20 cellular contexts compared by ENCODE assay signal in genomic region chr17:32910769-32911168, GRCh38. TPM values are rescaled to one million over a fixed set of nuclear protein-coding genes. Genes with fewer than 3 reads are reported as not detected.
A peak's percentile ranks its signal among the peaks of the same experiment; 100 is the strongest.
DNase-seq lines count a peak whose midpoint lies in the region; ATAC-seq, FAIRE-seq and TF ChIP-seq lines count a peak whose summit lies in the region.
"Had no signal": no experiment of that assay in that cellular context is flagged by ENCODE, and none has a peak within 500 bp of the region (broad histone marks: within the 10 kb centered on the region; RNA-seq: fewer than 3 reads in every experiment).

No MANE protein-coding gene starts in this region.

- DNase-seq in activated CD4-positive, alpha-beta T cell treated with anti-CD3 and anti-CD28 coated beads, Interleukin-2, amount 10 ng/mL, durations not matched to agents 7 days and 5 days, result peak; percentile 1
- DNase-seq in activated CD4-positive, alpha-beta T cell treated with anti-CD3 and anti-CD28 coated beads, Interleukin-2, amount 50 U/mL, for 48 hours, result no peak
- no peak for DNase-seq in keratinocyte (ENCODE audit: low read depth, low spot score)
- DNase-seq in stomach, result no peak
- no peak for DNase-seq in gastrocnemius medialis
- no peak for DNase-seq in DMS79 treated with DMSO at 0.1 percent for 48 hours (lab: John Stamatoyannopoulos, UW)
- DNase-seq: 8988T, BE2C, DMS 273 treated with DMSO at 0.1 percent for 48 hours, GF-D8, HFFc6, IMR-90, NCI-H1105 treated with DMSO at 0.1 percent for 48 hours, NCI-H1694 treated with DMSO at 0.1 percent for 48 hours, NCI-H526 treated with DMSO at 0.1 percent for 48 hours, OCI-M1, RPMI8226, SIG-M5 had no signal

- H3K27ac Mint-ChIP-seq in activated CD4-positive, alpha-beta T cell treated with anti-CD3 and anti-CD28 coated beads, Interleukin-2, amount 10 ng/mL, durations not matched to agents 7 days and 5 days, result no peak overlapping the region
- H3K27ac Mint-ChIP-seq: HFFc6 had no signal

- ATAC-seq in gastrocnemius medialis, result no peak
- no peak for ATAC-seq in HG03442 (IDR thresholded peaks at IDR 0.05; ENCODE audit: unreplicated experiment)

- H3K36me3 ChIP-seq in keratinocyte (ENCODE audit: control insufficient read depth in 2 of 2, extremely low read depth in 1 of 2, insufficient read depth in 2 of 2, low read length in 2 of 2) (no peaks in the 10 kb centered on the region), stomach (no peaks in the 10 kb centered on the region), gastrocnemius medialis (no peaks in the 10 kb centered on the region)
- H3K36me3 ChIP-seq: BE2C had no signal

- TF ChIP-seq CTCF in VCaP (conservative IDR thresholded peaks at IDR 0.05), result no peak
- no peak for TF ChIP-seq CTCF in keratinocyte (optimal IDR thresholded peaks at IDR 0.05 in 1 of 3, IDR thresholded peaks at IDR 0.05 in 1 of 3, conservative IDR thresholded peaks at IDR 0.05 in 1 of 3; ENCODE audit: extremely low read depth in 1 of 3, insufficient read depth in 2 of 3, low read length in 3 of 3)
- no peak for TF ChIP-seq CTCF in stomach (IDR thresholded peaks at IDR 0.05)
- no peak for TF ChIP-seq CTCF in gastrocnemius medialis (IDR thresholded peaks at IDR 0.05 in 4 of 5, conservative IDR thresholded peaks at IDR 0.05 in 1 of 5)

- H3K27me3 ChIP-seq in keratinocyte (ENCODE audit: control insufficient read depth, extremely low read depth, insufficient read depth, low read length) (no peaks in the 10 kb centered on the region), stomach (no peaks in the 10 kb centered on the region), gastrocnemius medialis (no peaks in the 10 kb centered on the region)

- H3K4me3 ChIP-seq in keratinocyte (ENCODE audit: control insufficient read depth in 2 of 3, extremely low read depth in 1 of 3, insufficient read depth in 2 of 3, low read depth in 1 of 3, low read length in 3 of 3) (no peak overlapping the region), stomach (no peak overlapping the region), gastrocnemius medialis (no peak overlapping the region)

- CTCF ChIA-PET in activated CD4-positive, alpha-beta T cell treated with anti-CD3 and anti-CD28 coated beads, Interleukin-2, amount 10 ng/mL, durations not matched to agents 7 days and 5 days (lab: Charles Lee), result interaction anchor here (0.6 to 1.4 kb wide), 3 partner anchors 26 to 181 kb away, joined by 3 to 12 read pairs (median 5); partner anchors contain the start of gene MYO1D

- no peaks in the 10 kb centered on the region for H3K9me3 ChIP-seq in keratinocyte (ENCODE audit: control insufficient read depth, low read depth, low read length)
- no peaks in the 10 kb centered on the region for H3K9me3 ChIP-seq in stomach
- no peaks in the 10 kb centered on the region for H3K9me3 ChIP-seq in gastrocnemius medialis
- H3K9me3 ChIP-seq: BE2C had no signal

- no peak for TF ChIP-seq POLR2A in stomach (IDR thresholded peaks at IDR 0.05)
- no peak for TF ChIP-seq POLR2A in gastrocnemius medialis (IDR thresholded peaks at IDR 0.05)

- H2AFZ ChIP-seq in keratinocyte (ENCODE audit: control insufficient read depth, low read length), result no peak overlapping the region

- H3K27me3 Mint-ChIP-seq in activated CD4-positive, alpha-beta T cell treated with anti-CD3 and anti-CD28 coated beads, Interleukin-2, amount 10 ng/mL, durations not matched to agents 7 days and 5 days, result peaks cover 22% of the 10 kb centered on the region

- POLR2A ChIA-PET in activated CD4-positive, alpha-beta T cell treated with anti-CD3 and anti-CD28 coated beads, Interleukin-2, amount 10 ng/mL, durations not matched to agents 7 days and 5 days (lab: Charles Lee), result no interaction called here

- H3K79me2 ChIP-seq in keratinocyte (ENCODE audit: control insufficient read depth, insufficient read depth, low read length), result no peaks in the 10 kb centered on the region

- in situ Hi-C loops in gastrocnemius medialis (cut with MboI; ENCODE audit: low sequenced_read_pairs in 4 of 4), result loop anchor here in 1 of 4 donors (10.0 kb wide), 1 partner anchor 126 kb away; no protein-coding TSS in a partner anchor

- peaks cover 20% of the 10 kb centered on the region for H3K4me1 Mint-ChIP-seq in activated CD4-positive, alpha-beta T cell treated with anti-CD3 and anti-CD28 coated beads, Interleukin-2, amount 10 ng/mL, durations not matched to agents 7 days and 5 days

- H3K36me3 Mint-ChIP-seq in activated CD4-positive, alpha-beta T cell treated with anti-CD3 and anti-CD28 coated beads, Interleukin-2, amount 10 ng/mL, durations not matched to agents 7 days and 5 days (ENCODE audit: low read depth), result no peaks in the 10 kb centered on the region

- intact Hi-C loops in stomach (cut with DNase I; ENCODE audit: low total_unique reads), result no loop called here
- intact Hi-C loops in gastrocnemius medialis (cut with DNase I; ENCODE audit: low total_unique reads), result loop anchor here (10.0 kb wide), 1 partner anchor 126 kb away; no protein-coding TSS in a partner anchor

- no peak overlapping the region for H3K4me3 Mint-ChIP-seq in activated CD4-positive, alpha-beta T cell treated with anti-CD3 and anti-CD28 coated beads, Interleukin-2, amount 10 ng/mL, durations not matched to agents 7 days and 5 days
- H3K4me3 Mint-ChIP-seq: HFFc6 had no signal

- H3K9me3 Mint-ChIP-seq in activated CD4-positive, alpha-beta T cell treated with anti-CD3 and anti-CD28 coated beads, Interleukin-2, amount 10 ng/mL, durations not matched to agents 7 days and 5 days, result no peaks in the 10 kb centered on the region
- H3K9me3 Mint-ChIP-seq: HFFc6 had no signal

- dilution Hi-C loops in keratinocyte (cut with MboI; ENCODE audit: extremely low pct_ligation_motif_present, low sequenced_read_pairs), result loop anchor here (25.0 kb wide), 1 partner anchor 123 kb away; no protein-coding TSS in a partner anchor

- FAIRE-seq in keratinocyte (lab: Jason Lieb, UNC), result peak; percentile 9

- TF ChIP-seq EP300 in stomach (IDR thresholded peaks at IDR 0.05), result no peak

- H3K4me2 ChIP-seq in keratinocyte (ENCODE audit: control insufficient read depth, extremely low read depth, insufficient read depth, low read depth, low read length), result no peak overlapping the region

- peaks cover 3% of the 10 kb centered on the region for H3K4me1 ChIP-seq in keratinocyte (ENCODE audit: control insufficient read depth, extremely low read depth, insufficient read depth, low read length)
- H3K4me1 ChIP-seq in stomach, result peaks cover 20 to 42% (median 33%) of the 10 kb centered on the region in 4 donors
- no peaks in the 10 kb centered on the region for H3K4me1 ChIP-seq in gastrocnemius medialis
- H3K4me1 ChIP-seq: BE2C had no signal

- 24 to 67% (median 36%) methylated on average over 3 of the region's 3 CpGs for WGBS in stomach, 5 donors

- H3K27ac ChIP-seq in VCaP (peak overlapping the region; percentile 94), keratinocyte (ENCODE audit: control insufficient read depth, insufficient read depth, low read length) (no peak overlapping the region), stomach (peak overlapping the region in 4 of 5 donors; percentile 42 to 80 (median 66)), gastrocnemius medialis (no peak overlapping the region)

- no peaks in the 10 kb centered on the region for H4K20me1 ChIP-seq in keratinocyte (ENCODE audit: control insufficient read depth, extremely low read depth, insufficient read depth, low read length)

- H3K9me1 ChIP-seq in keratinocyte (ENCODE audit: control insufficient read depth, extremely low read depth, insufficient read depth, low read length), result no peaks in the 10 kb centered on the region

- H3K9ac ChIP-seq in keratinocyte (ENCODE audit: control insufficient read depth, extremely low read depth, insufficient read depth, low read length), result no peak overlapping the region

RNA-seq across cellular contexts. Expression of gene TMEM98, which starts 17.2 kb away (rescaled TPM):
- total RNA-seq in activated CD4-positive, alpha-beta T cell treated with anti-CD3 and anti-CD28 coated beads, Interleukin-2, amount 10 ng/mL, durations not matched to agents 7 days and 5 days, result under 1 TPM; 0.17 to 0.58 TPM
- 66.8 to 93.6 TPM (median 83.4 TPM) in 3 replicates for polyA plus RNA-seq in keratinocyte
- 3.9 TPM for polyA plus RNA-seq in keratinocyte (2011; ENCODE audit: low read depth)
- polyA plus RNA-seq in keratinocyte (2011; cell fraction: cytosol; rRNA removed), result 71.3 and 96.3 TPM in 2 replicates
- 82.1 and 100 TPM in 2 replicates for polyA plus RNA-seq in keratinocyte (2011; cell fraction: nucleus; rRNA removed)
- polyA plus RNA-seq in keratinocyte (2012; ENCODE audit: low replicate concordance), result 10.9 and 43.1 TPM in 2 replicates
- 55.1 to 118 TPM (median 103 TPM) in 3 replicates for polyA minus RNA-seq in keratinocyte
- polyA minus RNA-seq in keratinocyte (2011; cell fraction: cytosol; rRNA and poly(A)+ RNA removed), result 71.7 TPM
- polyA minus RNA-seq in keratinocyte (2011; cell fraction: nucleus; rRNA and poly(A)+ RNA removed), result 26.1 and 46.0 TPM in 2 replicates
- total RNA-seq in stomach, result 100 to 1,000 TPM in 4 of 5 donors, 10 to 100 TPM in 1; 46.4 to 161 (median 104) TPM
- 10 to 100 TPM; 43.7 to 49.6 (median 49.5) TPM for polyA plus RNA-seq in stomach
- total RNA-seq in gastrocnemius medialis, result 1 to 10 TPM; 1.7 to 8.0 (median 6.7) TPM

RNA-seq across cellular contexts. Expression of gene MYO1D, which starts 33.8 kb away (rescaled TPM):
- 1 to 10 TPM; 2.0 to 2.2 TPM for total RNA-seq in activated CD4-positive, alpha-beta T cell treated with anti-CD3 and anti-CD28 coated beads, Interleukin-2, amount 10 ng/mL, durations not matched to agents 7 days and 5 days
- polyA plus RNA-seq in keratinocyte, result 29.9 to 51.2 TPM (median 33.7 TPM) in 3 replicates
- polyA plus RNA-seq in keratinocyte (2011; ENCODE audit: low read depth), result 42.4 TPM
- 40.7 and 67.2 TPM in 2 replicates for polyA plus RNA-seq in keratinocyte (2011; cell fraction: cytosol; rRNA removed)
- 61.5 and 70.9 TPM in 2 replicates for polyA plus RNA-seq in keratinocyte (2011; cell fraction: nucleus; rRNA removed)
- 35.7 and 37.8 TPM in 2 replicates for polyA plus RNA-seq in keratinocyte (2012; ENCODE audit: low replicate concordance)
- polyA minus RNA-seq in keratinocyte, result 58.4 to 79.1 TPM (median 69.4 TPM) in 3 replicates
- 53.9 TPM for polyA minus RNA-seq in keratinocyte (2011; cell fraction: cytosol; rRNA and poly(A)+ RNA removed)
- polyA minus RNA-seq in keratinocyte (2011; cell fraction: nucleus; rRNA and poly(A)+ RNA removed), result 68.4 and 110 TPM in 2 replicates
- total RNA-seq in stomach, result 100 to 1,000 TPM in 3 of 5 donors, 10 to 100 TPM in 2; 69.3 to 727 (median 106) TPM
- 10 to 100 TPM; 11.6 to 14.5 (median 13.5) TPM for polyA plus RNA-seq in stomach
- total RNA-seq in gastrocnemius medialis, result 10 to 100 TPM in 1 of 4 donors, 1 to 10 TPM in 3; 5.8 to 20.1 (median 7.8) TPM

Comparison
In these comparisons a context has a peak if more than half of its experiments do, and no peak if none do; other contexts are left out.
1. H3K27ac ChIP-seq: peak in VCaP (single experiment) and stomach (4 of 5); none in keratinocyte (single experiment) and gastrocnemius medialis (0 of 4).
2. RNA of gene TMEM98, which starts 17.2 kb away (total RNA-seq): 46.4 to 161 TPM in stomach; 1.7 to 8.0 TPM in gastrocnemius medialis and 0.17 to 0.58 TPM in activated CD4-positive, alpha-beta T cell treated with anti-CD3 and anti-CD28 coated beads, Interleukin-2, amount 10 ng/mL, durations not matched to agents 7 days and 5 days; every median in the first group is over 4 times any median in the second.